In genomic region chr3:172138792-172139507, GRCh38 we compare ENCODE assay signal across 8 cellular contexts.
DNase-seq lines count a peak whose midpoint lies in the region; ATAC-seq and TF ChIP-seq lines count a peak whose summit lies in the region.

No MANE protein-coding gene starts in this region.

- peak; percentile 24 for ATAC-seq in GM21619 (IDR thresholded peaks at IDR 0.05; ENCODE audit: unreplicated experiment)
- ATAC-seq in GM21576 (IDR thresholded peaks at IDR 0.05; ENCODE audit: unreplicated experiment), result no peak

- H3K36me3 ChIP-seq in ES-I3 (ENCODE audit: insufficient read depth, low read length), result no peaks in the 10 kb centered on the region; the same call in 1 of the 2 replicates

- H3K9ac ChIP-seq in ES-I3 (ENCODE audit: low read depth, low read length), result peak overlapping the region; percentile 7; the same call in 1 of the 2 replicates

- H3K9me3 ChIP-seq in ES-I3 (ENCODE audit: control insufficient read depth, insufficient read depth, low read length), result no peaks in the 10 kb centered on the region

- peak; percentile 86 for DNase-seq in NB4 (ENCODE audit: low read depth)
- peak in 40 of 58 donors; percentile 4 to 82 (median 45) for DNase-seq in anterior cingulate cortex (lab: John Stamatoyannopoulos, UW)
- DNase-seq in inferior parietal cortex (ENCODE audit: extremely low spot score), result peak; percentile 70
- DNase-seq in stimulated activated CD4-positive, alpha-beta T cell treated with anti-CD3 and anti-CD28 coated beads, Interleukin-4, amount 100 ng/mL, for 1 hour, result peak; percentile 10
- no peak for DNase-seq in NCI-H2081 (lab: John Stamatoyannopoulos, UW)

- no peak for TF ChIP-seq POLR2A in NB4 (IDR thresholded peaks at IDR 0.05; ENCODE audit: extremely low read depth, insufficient read length)

- no peak overlapping the region for H3K4me3 ChIP-seq in NB4 (ENCODE audit: low read depth, low read length)

- peaks cover 77% of the 10 kb centered on the region for H3K4me1 ChIP-seq in ES-I3 (ENCODE audit: insufficient read depth, low read length)

- TF ChIP-seq CTCF in NB4 (IDR thresholded peaks at IDR 0.05; ENCODE audit: low read depth, low read length), result no peak

Comparison
In these comparisons a context has a peak if more than half of its experiments do, and no peak if none do; other contexts are left out.
1. DNase-seq: peak in NB4 (single experiment), anterior cingulate cortex (40 of 58), inferior parietal cortex (single experiment) and stimulated activated CD4-positive, alpha-beta T cell treated with anti-CD3 and anti-CD28 coated beads, Interleukin-4, amount 100 ng/mL, for 1 hour (single experiment); none in NCI-H2081 (0 of 2).